ENCODE assay signal across 1 cellular context in the genomic region with DNA sequence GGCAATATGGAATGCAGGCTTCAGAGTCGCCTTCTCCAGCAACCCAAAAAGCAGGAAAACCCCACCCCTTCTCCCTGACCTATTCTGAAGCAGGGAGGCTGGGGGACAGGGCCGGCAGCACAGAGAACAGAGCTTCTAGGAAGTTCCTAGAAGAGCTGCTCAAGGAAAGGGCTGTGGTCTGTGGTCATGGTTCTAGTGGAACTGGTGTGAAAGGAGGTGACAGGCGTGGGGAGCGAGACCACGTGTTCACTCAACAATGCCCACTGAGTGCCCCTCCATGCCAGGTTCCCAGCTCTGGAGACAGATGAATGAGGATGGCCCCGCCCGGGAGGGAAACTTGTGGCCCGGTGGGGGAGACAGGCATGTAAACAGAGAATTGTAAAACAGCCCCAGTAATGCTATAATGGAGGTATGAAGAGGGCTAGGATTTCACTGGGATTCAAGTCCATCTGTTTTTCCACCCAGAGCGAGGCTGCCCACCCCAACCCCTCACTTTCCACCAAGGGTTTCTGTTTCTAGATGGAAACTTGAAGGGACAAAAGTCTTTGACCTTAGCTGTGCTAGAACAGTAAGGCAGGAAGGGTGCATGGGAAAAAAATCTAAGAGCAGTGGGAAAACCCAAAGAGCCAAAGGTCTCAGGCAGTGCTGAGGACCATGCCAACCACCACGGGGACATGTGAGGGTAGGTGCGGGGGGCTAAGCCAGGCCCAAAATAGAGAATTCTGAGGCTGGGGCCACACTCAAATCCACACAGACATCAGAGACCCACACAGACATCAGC.
TF ChIP-seq lines count a peak whose summit lies in the region.

No MANE protein-coding gene starts in this region.

TF ChIP-seq in liver, 16 proteins besides CTCF, POLR2A, EP300 and RAD21 (continued from another document):
- TF ChIP-seq, protein P1, sequence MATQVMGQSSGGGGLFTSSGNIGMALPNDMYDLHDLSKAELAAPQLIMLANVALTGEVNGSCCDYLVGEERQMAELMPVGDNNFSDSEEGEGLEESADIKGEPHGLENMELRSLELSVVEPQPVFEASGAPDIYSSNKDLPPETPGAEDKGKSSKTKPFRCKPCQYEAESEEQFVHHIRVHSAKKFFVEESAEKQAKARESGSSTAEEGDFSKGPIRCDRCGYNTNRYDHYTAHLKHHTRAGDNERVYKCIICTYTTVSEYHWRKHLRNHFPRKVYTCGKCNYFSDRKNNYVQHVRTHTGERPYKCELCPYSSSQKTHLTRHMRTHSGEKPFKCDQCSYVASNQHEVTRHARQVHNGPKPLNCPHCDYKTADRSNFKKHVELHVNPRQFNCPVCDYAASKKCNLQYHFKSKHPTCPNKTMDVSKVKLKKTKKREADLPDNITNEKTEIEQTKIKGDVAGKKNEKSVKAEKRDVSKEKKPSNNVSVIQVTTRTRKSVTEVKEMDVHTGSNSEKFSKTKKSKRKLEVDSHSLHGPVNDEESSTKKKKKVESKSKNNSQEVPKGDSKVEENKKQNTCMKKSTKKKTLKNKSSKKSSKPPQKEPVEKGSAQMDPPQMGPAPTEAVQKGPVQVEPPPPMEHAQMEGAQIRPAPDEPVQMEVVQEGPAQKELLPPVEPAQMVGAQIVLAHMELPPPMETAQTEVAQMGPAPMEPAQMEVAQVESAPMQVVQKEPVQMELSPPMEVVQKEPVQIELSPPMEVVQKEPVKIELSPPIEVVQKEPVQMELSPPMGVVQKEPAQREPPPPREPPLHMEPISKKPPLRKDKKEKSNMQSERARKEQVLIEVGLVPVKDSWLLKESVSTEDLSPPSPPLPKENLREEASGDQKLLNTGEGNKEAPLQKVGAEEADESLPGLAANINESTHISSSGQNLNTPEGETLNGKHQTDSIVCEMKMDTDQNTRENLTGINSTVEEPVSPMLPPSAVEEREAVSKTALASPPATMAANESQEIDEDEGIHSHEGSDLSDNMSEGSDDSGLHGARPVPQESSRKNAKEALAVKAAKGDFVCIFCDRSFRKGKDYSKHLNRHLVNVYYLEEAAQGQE (IDR thresholded peaks at IDR 0.05) = no peak
- TF ChIP-seq HNF4G (IDR thresholded peaks at IDR 0.05) (no peak), SP1 (IDR thresholded peaks at IDR 0.05) (peak; percentile 46), YY1 (IDR thresholded peaks at IDR 0.05) (no peak), FOXA1 (IDR thresholded peaks at IDR 0.05) (no peak)
- TF ChIP-seq, protein P2, sequence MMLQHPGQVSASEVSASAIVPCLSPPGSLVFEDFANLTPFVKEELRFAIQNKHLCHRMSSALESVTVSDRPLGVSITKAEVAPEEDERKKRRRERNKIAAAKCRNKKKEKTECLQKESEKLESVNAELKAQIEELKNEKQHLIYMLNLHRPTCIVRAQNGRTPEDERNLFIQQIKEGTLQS (IDR thresholded peaks at IDR 0.05) = no peak
- TF ChIP-seq, protein P3, sequence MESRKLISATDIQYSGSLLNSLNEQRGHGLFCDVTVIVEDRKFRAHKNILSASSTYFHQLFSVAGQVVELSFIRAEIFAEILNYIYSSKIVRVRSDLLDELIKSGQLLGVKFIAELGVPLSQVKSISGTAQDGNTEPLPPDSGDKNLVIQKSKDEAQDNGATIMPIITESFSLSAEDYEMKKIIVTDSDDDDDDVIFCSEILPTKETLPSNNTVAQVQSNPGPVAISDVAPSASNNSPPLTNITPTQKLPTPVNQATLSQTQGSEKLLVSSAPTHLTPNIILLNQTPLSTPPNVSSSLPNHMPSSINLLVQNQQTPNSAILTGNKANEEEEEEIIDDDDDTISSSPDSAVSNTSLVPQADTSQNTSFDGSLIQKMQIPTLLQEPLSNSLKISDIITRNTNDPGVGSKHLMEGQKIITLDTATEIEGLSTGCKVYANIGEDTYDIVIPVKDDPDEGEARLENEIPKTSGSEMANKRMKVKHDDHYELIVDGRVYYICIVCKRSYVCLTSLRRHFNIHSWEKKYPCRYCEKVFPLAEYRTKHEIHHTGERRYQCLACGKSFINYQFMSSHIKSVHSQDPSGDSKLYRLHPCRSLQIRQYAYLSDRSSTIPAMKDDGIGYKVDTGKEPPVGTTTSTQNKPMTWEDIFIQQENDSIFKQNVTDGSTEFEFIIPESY (IDR thresholded peaks at IDR 0.05) = no peak
